ENCODE assay signal across 8 cellular contexts in genomic region chr15:65916664-65917406, GRCh38. TPM values are rescaled to one million over a fixed set of nuclear protein-coding genes. Genes with fewer than 3 reads are reported as not detected.
A peak's percentile ranks its signal among the peaks of the same experiment; 100 is the strongest.
DNase-seq lines count a peak whose midpoint lies in the region; TF ChIP-seq lines count a peak whose summit lies in the region.

No MANE protein-coding gene starts in this region.

- intact Hi-C loops in prostate gland (cut with DNase I) = loop anchor here (5.0 kb wide), 1 partner anchor 370 kb away; no protein-coding TSS in a partner anchor

- 23% methylated on average over 16 of the region's 16 CpGs for WGBS in prostate gland

- H3K27me3 ChIP-seq in MG63 (no peaks in the 10 kb centered on the region), cardiac muscle cell (no peaks in the 10 kb centered on the region), prostate gland (replicated peaks; ENCODE audit: insufficient read depth) (no peaks in the 10 kb centered on the region)

- peak; percentile 23 for DNase-seq in activated T-cell treated with anti-CD3 and anti-CD28 coated beads for 24 hours (ENCODE audit: low read depth)
- DNase-seq in activated T-cell treated with anti-CD3 and anti-CD28 coated beads, Interleukin-2, amount 50 U/mL, for 1 hour = no peak
- DNase-seq in GOT3 (lab: John Stamatoyannopoulos, UW) = peak; percentile 16
- peak; percentile 28 for DNase-seq in MG63
- DNase-seq in activated T-helper 9 cell treated with anti-CD3 and anti-CD28 coated beads, Interleukin-2, amount 50 U/mL, for 16 hours (ENCODE audit: low read depth) = peak; percentile 17
- peak; percentile 79 to 85 for DNase-seq in cardiac muscle cell (ENCODE audit: low read depth in 1 of 2, low spot score in 1 of 2)
- peak; percentile 31 for DNase-seq in prostate gland (ENCODE audit: low spot score)
- DNase-seq in DMS79 treated with DMSO at 0.1 percent for 48 hours (lab: John Stamatoyannopoulos, UW) = no peak

- TF ChIP-seq CTCF in cardiac muscle cell (IDR thresholded peaks at IDR 0.05; ENCODE audit: low read depth, low read length) (peak; percentile 75), prostate gland (IDR thresholded peaks at IDR 0.05) (peak in 3 of 4 experiments; percentile 29 to 58 (median 51))

- H3K4me1 ChIP-seq in cardiac muscle cell (ENCODE audit: low read depth) (no peaks in the 10 kb centered on the region), prostate gland (replicated peaks) (no peaks in the 10 kb centered on the region)

- H3K36me3 ChIP-seq in MG63 = no peaks in the 10 kb centered on the region; the same call in none of the 2 replicates
- H3K36me3 ChIP-seq in cardiac muscle cell = no peaks in the 10 kb centered on the region
- H3K36me3 ChIP-seq in prostate gland = no peaks in the 10 kb centered on the region

- no peak for TF ChIP-seq POLR2A in prostate gland (IDR thresholded peaks at IDR 0.05)

- H3K9me3 ChIP-seq in MG63 = no peaks in the 10 kb centered on the region
- H3K9me3 ChIP-seq in cardiac muscle cell (ENCODE audit: low read depth) = no peaks in the 10 kb centered on the region
- H3K9me3 ChIP-seq in prostate gland = no peaks in the 10 kb centered on the region

- H3K27ac ChIP-seq in cardiac muscle cell = no peak overlapping the region
- no peak overlapping the region for H3K27ac ChIP-seq in prostate gland

- H3K4me3 ChIP-seq in MG63 = no peak overlapping the region
- no peak overlapping the region for H3K4me3 ChIP-seq in cardiac muscle cell
- no peak overlapping the region for H3K4me3 ChIP-seq in prostate gland

RNA-seq across cellular contexts. Expression of gene RAB11A, which starts 47.5 kb away (rescaled TPM):
- total RNA-seq in MG63 (2014; rRNA removed; shearing (Covaris generic); ENCODE audit: low replicate concordance) = 306 and 514 TPM in 2 replicates
- total RNA-seq in cardiac muscle cell = 163 and 189 TPM in 2 replicates
- 247 and 259 TPM in 2 replicates for polyA plus RNA-seq in cardiac muscle cell
- total RNA-seq in prostate gland = 100 to 1,000 TPM; 178 to 223 TPM

Comparison
In these comparisons a context has a peak if more than half of its experiments do, and no peak if none do; other contexts are left out.
1. DNase-seq: peak in activated T-cell treated with anti-CD3 and anti-CD28 coated beads for 24 hours (single experiment), GOT3 (single experiment), MG63 (single experiment), activated T-helper 9 cell treated with anti-CD3 and anti-CD28 coated beads, Interleukin-2, amount 50 U/mL, for 16 hours (single experiment), cardiac muscle cell (2 of 2) and prostate gland (single experiment); none in activated T-cell treated with anti-CD3 and anti-CD28 coated beads, Interleukin-2, amount 50 U/mL, for 1 hour (single experiment) and DMS79 treated with DMSO at 0.1 percent for 48 hours (single experiment).